Comparison of ENCODE assay signal across 10 cellular contexts in genomic region chr1:224894915-224895314, GRCh38. TPM values are rescaled to one million over a fixed set of nuclear protein-coding genes. Genes with fewer than 3 reads are reported as not detected.
DNase-seq lines count a peak whose midpoint lies in the region; ATAC-seq and TF ChIP-seq lines count a peak whose summit lies in the region.
"Had no signal": no experiment of that assay in that cellular context is flagged by ENCODE, and none has a peak within 500 bp of the region (broad histone marks: within the 10 kb centered on the region; RNA-seq: fewer than 3 reads in every experiment).

No MANE protein-coding gene starts in this region.

- no peaks in the 10 kb centered on the region; the same call in 1 of the 2 replicates for H3K27me3 ChIP-seq in GM06990 (replicated peaks; ENCODE audit: control insufficient read depth, insufficient read depth, low read length)
- no peaks in the 10 kb centered on the region for H3K27me3 ChIP-seq in body of pancreas

- DNase-seq in GM06990 (ENCODE audit: extremely low read depth, insufficient read length) (no peak), LHCN-M2 (ENCODE audit: low read depth) (peak; percentile 41), body of pancreas (no peak), NCI-H446 treated with DMSO at 0.1 percent for 48 hours (lab: John Stamatoyannopoulos, UW) (no peak), hippocampal formation (lab: John Stamatoyannopoulos, UW) (no peak)
- DNase-seq in activated CD4-positive, alpha-beta T cell treated with anti-CD3 and anti-CD28 coated beads, Interleukin-2, amount 50 U/mL, for 1 hour = no peak
- DNase-seq: amniotic stem cell, T-helper 2 cell had no signal

- H3K27ac ChIP-seq in body of pancreas = no peak overlapping the region

- WGBS in body of pancreas, 2 donors = 14 to 25% methylated on average over 3 of the region's 3 CpGs

- no peak for TF ChIP-seq POLR2A in body of pancreas (IDR thresholded peaks at IDR 0.05)

- no peaks in the 10 kb centered on the region for H3K9me3 ChIP-seq in body of pancreas

- no peaks in the 10 kb centered on the region for H3K4me1 ChIP-seq in body of pancreas

- H3K4me3 ChIP-seq in GM06990 (replicated peaks; ENCODE audit: low read depth, low read length) (no peak overlapping the region), body of pancreas (no peak overlapping the region)

- peak; percentile 45 for ATAC-seq in body of pancreas

- peaks cover 4% of the 10 kb centered on the region for H3K36me3 Mint-ChIP-seq in nephron (ENCODE audit: low read depth)
- H3K36me3 Mint-ChIP-seq: memory B cell had no signal

- H3K27ac Mint-ChIP-seq in nephron = no peak overlapping the region
- H3K27ac Mint-ChIP-seq: memory B cell had no signal

- intact Hi-C loops in body of pancreas (cut with DNase I) = no loop called here

- no peak overlapping the region for H3K4me3 Mint-ChIP-seq in nephron
- H3K4me3 Mint-ChIP-seq: memory B cell had no signal

- peaks cover 6% of the 10 kb centered on the region for H3K9me3 Mint-ChIP-seq in nephron

- peaks cover 3% of the 10 kb centered on the region for H3K4me1 Mint-ChIP-seq in nephron
- H3K4me1 Mint-ChIP-seq: memory B cell had no signal

- H3K36me3 ChIP-seq in GM06990 (ENCODE audit: control insufficient read depth, insufficient read depth, low read length) (no peaks in the 10 kb centered on the region), body of pancreas (replicated peaks in 1 of 2; ENCODE audit: insufficient read depth in 1 of 2, low read depth in 2 of 2) (no peaks in the 10 kb centered on the region)

- TF ChIP-seq CTCF in GM06990 (IDR thresholded peaks at IDR 0.05; ENCODE audit: insufficient read depth, low read length, poor library complexity, severe bottlenecking) = peak; percentile 34
- TF ChIP-seq CTCF in body of pancreas (IDR thresholded peaks at IDR 0.05) = peak in 5 of 7 experiments; percentile 11 to 40 (median 31)
- TF ChIP-seq CTCF in nephron (IDR thresholded peaks at IDR 0.05; ENCODE audit: unreplicated experiment in 3 of 3) = peak in 2 of 3 experiments; percentile 25 to 40

- no peaks in the 10 kb centered on the region for H3K27me3 Mint-ChIP-seq in nephron (ENCODE audit: low read depth)

RNA-seq across cellular contexts. Expression of gene DNAH14, which starts 34.6 kb away (rescaled TPM):
- 11.9 and 12.1 TPM in 2 replicates for total RNA-seq in LHCN-M2 (2014; rRNA removed)
- polyA plus RNA-seq in LHCN-M2 (2012) = 2.1 TPM
- total RNA-seq in body of pancreas = 10 to 100 TPM; 16.9 to 33.3 TPM
